In genomic region chr1:227918083-227918700, GRCh38 we compare ENCODE assay signal across 19 cellular contexts. TPM values are rescaled to one million over a fixed set of nuclear protein-coding genes. Genes with fewer than 3 reads are reported as not detected.
DNase-seq lines count a peak whose midpoint lies in the region; ATAC-seq, FAIRE-seq and TF ChIP-seq lines count a peak whose summit lies in the region.
"Had no signal": no experiment of that assay in that cellular context is flagged by ENCODE, and none has a peak within 500 bp of the region (broad histone marks: within the 10 kb centered on the region; RNA-seq: fewer than 3 reads in every experiment).

No MANE protein-coding gene starts in this region.

- ATAC-seq in Right ventricle myocardium inferior (no peak), HCT116 (peak; percentile 48; the same call in 1 of the 2 replicates), GM12878 (no peak)
- ATAC-seq: CD8-positive, alpha-beta T cell had no signal

- H3K27ac ChIP-seq in HCT116 (ENCODE audit: low read depth, low read length) (no peak overlapping the region), GM12878 (ENCODE audit: control insufficient read depth, insufficient read depth) (no peak overlapping the region), neuronal stem cell (replicated peaks; ENCODE audit: low read length) (no peak overlapping the region), prostate gland (no peak overlapping the region)
- H3K27ac ChIP-seq: 22Rv1, GM23248 had no signal

- no peak overlapping the region for H4K91ac ChIP-seq in neuronal stem cell (ENCODE audit: low read depth, low read length, poor library complexity)

- H4K8ac ChIP-seq in neuronal stem cell (ENCODE audit: low read depth, low read length): no peak overlapping the region

- no peak for TF ChIP-seq EP300 in GM12878 (IDR thresholded peaks at IDR 0.05; ENCODE audit: borderline replicate concordance in 1 of 2, control insufficient read depth in 1 of 2, low read depth in 2 of 2, low read length in 2 of 2)

- CTCF ChIA-PET in HCT116 (lab: Charles Lee): no interaction called here
- CTCF ChIA-PET in GM12878 (lab: Yijun Ruan, JAX): no interaction called here

- H3K4me3 ChIP-seq in HCT116 (replicated peaks in 1 of 2; ENCODE audit: low read depth in 1 of 2, low read length in 2 of 2) (no peak overlapping the region), GM12878 (no peak overlapping the region), neuronal stem cell (ENCODE audit: low read length in 2 of 2) (no peak overlapping the region), prostate gland (no peak overlapping the region)
- H3K4me3 ChIP-seq: GM23248 had no signal

- TF ChIP-seq POLR2A in HCT116 (IDR thresholded peaks at IDR 0.05; ENCODE audit: borderline replicate concordance, extremely low read depth, insufficient read depth, insufficient read length) (no peak), GM12878 (IDR thresholded peaks at IDR 0.05; ENCODE audit: low read depth, low read length) (no peak), prostate gland (IDR thresholded peaks at IDR 0.05) (no peak)

- peak overlapping the region; percentile 65 for H2BK120ac ChIP-seq in neuronal stem cell (ENCODE audit: low read depth, low read length)

- H3K9me2 ChIP-seq in HCT116 (ENCODE audit: insufficient read depth): no peaks in the 10 kb centered on the region

- WGBS in GM12878 (ENCODE audit: insufficient coverage, insufficient replicate concordance, low lambda C conversion rate, missing lambda C conversion rate): 0% methylated on average over 2 of the region's 5 CpGs
- no CpG with 5 or more reads among the region's 5 CpGs for WGBS in neuronal stem cell (ENCODE audit: extremely low coverage in 2 of 2, insufficient read length in 2 of 2, insufficient replicate concordance in 1 of 2), 2 donors
- 90% methylated on average over 5 of the region's 5 CpGs for WGBS in prostate gland

- BruUV-seq in HCT116 (replicated peaks; lab: Mats Ljungman, UMichigan) (no TSS peak), GM12878 (replicated peaks; lab: Mats Ljungman, UMichigan) (no TSS peak)

- peaks cover 2% of the 10 kb centered on the region for H3K79me1 ChIP-seq in neuronal stem cell (ENCODE audit: low read depth, low read length)

- H3K4me1 ChIP-seq in HCT116 (ENCODE audit: control insufficient read depth in 1 of 2, insufficient read depth in 2 of 2, low read length in 2 of 2) (peaks cover 11 to 13% of the 10 kb centered on the region in 2 experiments), GM12878 (ENCODE audit: control insufficient read depth, insufficient read depth, low read length) (no peaks in the 10 kb centered on the region), neuronal stem cell (ENCODE audit: control insufficient read depth in 2 of 2, insufficient read depth in 1 of 2, low read depth in 1 of 2, low read length in 2 of 2) (peaks cover 52 to 71% of the 10 kb centered on the region in 2 donors), prostate gland (replicated peaks) (no peaks in the 10 kb centered on the region)

- POLR2A ChIA-PET in HCT116 (lab: Charles Lee) (no interaction called here), GM12878 (lab: Charles Lee) (no interaction called here)

- H3K9me3 ChIP-seq in HCT116 (ENCODE audit: control insufficient read depth in 1 of 2, insufficient read depth in 1 of 2, low read depth in 1 of 2, low read length in 2 of 2) (no peaks in the 10 kb centered on the region), GM12878 (replicated peaks; ENCODE audit: control insufficient read depth, insufficient read depth, low read length) (no peaks in the 10 kb centered on the region), neuronal stem cell (replicated peaks in 1 of 2; ENCODE audit: control insufficient read depth in 2 of 2, insufficient read depth in 1 of 2, low read depth in 1 of 2, low read length in 2 of 2) (peaks cover 0 to 2% of the 10 kb centered on the region in 2 donors), prostate gland (no peaks in the 10 kb centered on the region)

- no peak overlapping the region for H3K4ac ChIP-seq in neuronal stem cell (ENCODE audit: low read length)

- peak; percentile 8 for DNase-seq in Right ventricle myocardium inferior (ENCODE audit: missing footprints)
- DNase-seq in cardiac septum (ENCODE audit: low spot score): no peak
- DNase-seq in HCT116 (ENCODE audit: low read depth, low spot score): no peak
- DNase-seq in GM12878 (ENCODE audit: low read depth, low spot score): no peak
- DNase-seq in neuronal stem cell (ENCODE audit: low spot score): no peak
- DNase-seq in NCI-H2196 treated with DMSO at 0.1 percent for 48 hours (lab: John Stamatoyannopoulos, UW; ENCODE audit: unreplicated experiment): no peak
- no peak for DNase-seq in DMS153 (lab: John Stamatoyannopoulos, UW)
- no peak for DNase-seq in prostate gland (ENCODE audit: low spot score)
- DNase-seq: COR-L47, DMS53, GM23248 had no signal

- RAD21 ChIA-PET in HCT116 (lab: Charles Lee; ENCODE audit: low non-redundant PET in 1 of 2, low total read pairs in 2 of 2, uncharacterized antibody in 2 of 2, unreplicated experiment in 2 of 2): no interaction called here
- RAD21 ChIA-PET in GM12878 (lab: Charles Lee; ENCODE audit: unreplicated experiment): no interaction called here

- H2AK5ac ChIP-seq in neuronal stem cell (ENCODE audit: low read depth, low read length): peak overlapping the region; percentile 98

- H2BK15ac ChIP-seq in neuronal stem cell (ENCODE audit: low read length): peak overlapping the region; percentile 97

- H3K9ac ChIP-seq in HCT116 (ENCODE audit: low read length): no peak overlapping the region
- no peak overlapping the region for H3K9ac ChIP-seq in GM12878 (ENCODE audit: control insufficient read depth, insufficient read depth, low read length)
- no peak overlapping the region for H3K9ac ChIP-seq in neuronal stem cell (ENCODE audit: low read depth, low read length, poor library complexity)
- H3K9ac ChIP-seq: GM23248 had no signal

- in situ Hi-C loops in GM12878 (cut with MboI): no loop called here

- intact Hi-C loops in Right ventricle myocardium inferior (cut with DNase I) (no loop called here), cardiac septum (cut with DNase I) (no loop called here), HCT116 (cut with micrococcal nuclease) (no loop called here), GM12878 (cut with micrococcal nuclease; ENCODE audit: unreplicated experiment) (no loop called here), prostate gland (cut with DNase I) (no loop called here)

- H2AFZ ChIP-seq in HCT116 (ENCODE audit: low read depth, low read length, poor library complexity, severe bottlenecking) (no peak overlapping the region), GM12878 (ENCODE audit: control insufficient read depth, low read depth, low read length) (no peak overlapping the region), neuronal stem cell (ENCODE audit: low read length) (no peak overlapping the region)
- H2AFZ ChIP-seq: GM23248 had no signal

- no peaks in the 10 kb centered on the region for H3K36me3 ChIP-seq in HCT116 (ENCODE audit: control insufficient read depth in 1 of 2, insufficient read depth in 2 of 2, low read length in 2 of 2)
- no peaks in the 10 kb centered on the region for H3K36me3 ChIP-seq in GM12878 (ENCODE audit: control insufficient read depth in 2 of 2, insufficient read depth in 2 of 2, low read length in 1 of 2)
- H3K36me3 ChIP-seq in neuronal stem cell (replicated peaks in 1 of 2; ENCODE audit: control insufficient read depth in 2 of 2, insufficient read depth in 2 of 2, low read length in 2 of 2): peaks cover 0 to 7% of the 10 kb centered on the region in 2 donors
- no peaks in the 10 kb centered on the region for H3K36me3 ChIP-seq in prostate gland

- H2BK12ac ChIP-seq in neuronal stem cell (ENCODE audit: low read length): peak overlapping the region; percentile 76

- H3K79me2 ChIP-seq in HCT116 (ENCODE audit: insufficient read depth, low read length): no peaks in the 10 kb centered on the region
- H3K79me2 ChIP-seq in GM12878 (ENCODE audit: control insufficient read depth, insufficient read depth, low read length): no peaks in the 10 kb centered on the region

- SMC1A ChIA-PET in GM12878 (lab: Charles Lee; ENCODE audit: uncharacterized antibody, unreplicated experiment): interaction anchor here (0.6 kb wide), 1 partner anchor 43 kb away, joined by 6 read pairs; no protein-coding TSS in a partner anchor

- H2BK5ac ChIP-seq in neuronal stem cell (ENCODE audit: low read length): peak overlapping the region; percentile 89

- H3K4me2 ChIP-seq in HCT116 (ENCODE audit: low read length) (no peak overlapping the region), GM12878 (ENCODE audit: control insufficient read depth, insufficient read depth) (no peak overlapping the region), neuronal stem cell (ENCODE audit: insufficient read depth, low read length, poor library complexity, severe bottlenecking) (no peak overlapping the region)

- no peak for FAIRE-seq in GM12878 (lab: Jason Lieb, UNC)
- FAIRE-seq: D721Med, GM18507, H54 had no signal

- TF ChIP-seq RAD21 in HCT116 (IDR thresholded peaks at IDR 0.05; ENCODE audit: low read depth) (no peak), GM12878 (IDR thresholded peaks at IDR 0.05; ENCODE audit: insufficient read depth, low read depth, low read length) (no peak)

- no peak overlapping the region for H3K23ac ChIP-seq in neuronal stem cell (ENCODE audit: low read depth, low read length, poor library complexity)

- H4K20me1 ChIP-seq in HCT116 (ENCODE audit: insufficient read depth): no peaks in the 10 kb centered on the region
- H4K20me1 ChIP-seq in GM12878 (ENCODE audit: control insufficient read depth, insufficient read depth): no peaks in the 10 kb centered on the region

- H3K27me3 ChIP-seq in HCT116 (ENCODE audit: insufficient read depth, low read length) (no peaks in the 10 kb centered on the region), GM12878 (replicated peaks in 1 of 2; ENCODE audit: control insufficient read depth in 2 of 2, insufficient read depth in 2 of 2, low read length in 1 of 2) (no peaks in the 10 kb centered on the region), neuronal stem cell (ENCODE audit: control insufficient read depth in 3 of 3, insufficient read depth in 3 of 3, low read depth in 1 of 3, low read length in 3 of 3) (peaks cover 0 to 4% (median 0%) of the 10 kb centered on the region in 3 experiments), prostate gland (replicated peaks; ENCODE audit: insufficient read depth) (no peaks in the 10 kb centered on the region)

- peak overlapping the region; percentile 86 for H3K18ac ChIP-seq in neuronal stem cell (ENCODE audit: low read length)

- H3K14ac ChIP-seq in neuronal stem cell (ENCODE audit: low read length): no peak overlapping the region

- TF ChIP-seq CTCF in HCT116 (IDR thresholded peaks at IDR 0.05 in 2 of 3, conservative IDR thresholded peaks at IDR 0.05 in 1 of 3; ENCODE audit: borderline replicate concordance in 1 of 3, insufficient read depth in 1 of 3, low read depth in 2 of 3, low read length in 2 of 3) (no peak), GM12878 (IDR thresholded peaks at IDR 0.05 in 2 of 3, conservative IDR thresholded peaks at IDR 0.05 in 1 of 3; ENCODE audit: control insufficient read depth in 2 of 3, extremely low read depth in 1 of 3, insufficient read depth in 1 of 3, low read depth in 3 of 3, low read length in 3 of 3) (no peak), prostate gland (IDR thresholded peaks at IDR 0.05) (no peak)

RNA-seq across cellular contexts. Expression of gene WNT9A, which starts 29.5 kb away (rescaled TPM):
- total RNA-seq in Right ventricle myocardium inferior (0.73 TPM), cardiac septum (6.5 TPM), HCT116 (2021; ENCODE audit: unreplicated experiment) (5.6 TPM), GM12878 (2014; rRNA removed) (not detected in 2 replicates), GM12878 (2014; rRNA removed; fragmentation: Illumina TruSeq; extraction: Trizol) (not detected in 2 replicates), GM12878 (2021) (not detected in 2 replicates), prostate gland (1 to 10 TPM; 1.4 to 2.0 TPM)
- polyA plus RNA-seq in HCT116 (2012): 4.5 and 6.5 TPM in 2 replicates
- total RNA-seq in GM12878 (2013; cell fraction: nucleolus; rRNA removed): not detected in 2 replicates
- not detected for polyA plus RNA-seq in GM12878 (2011; ENCODE audit: low read depth)
- polyA plus RNA-seq in GM12878 (2011; rRNA removed) (not detected in 2 replicates), GM12878 (2014; fragmentation: Illumina TruSeq; extraction: Trizol) (not detected in 2 replicates), GM12878 (2014; fragmentation: Nextera tagmentation; extraction: Ambion mirVana) (not detected), GM12878 (2014; rRNA removed) (not detected in 2 replicates), GM12878 (2016; fragmentation: Nextera tagmentation; extraction: Ambion mirVana) (not detected)
- polyA plus RNA-seq in GM12878 (2011; cell fraction: cytosol; rRNA removed): 0.04 TPM in 1 of 2 replicates, not detected in the other
- polyA plus RNA-seq in GM12878 (2011; cell fraction: nucleus; rRNA removed): not detected in 2 replicates
- 0.04 TPM in 2 replicates for polyA plus RNA-seq in GM12878 (2012)
- not detected in 2 replicates for polyA minus RNA-seq in GM12878 (2011; rRNA and poly(A)+ RNA removed)
- polyA minus RNA-seq in GM12878 (2011; cell fraction: cytosol; rRNA and poly(A)+ RNA removed): not detected in 2 replicates
- not detected in 2 replicates for polyA minus RNA-seq in GM12878 (2011; cell fraction: nucleus; rRNA and poly(A)+ RNA removed)
- 0.61 TPM for polyA plus RNA-seq in neuronal stem cell (2013, experiment 1 of 2)
- 0.69 TPM for polyA plus RNA-seq in neuronal stem cell (2013, experiment 2 of 2)
- total RNA-seq: A673; CD8-positive, alpha-beta T cell; HT-29 had no signal
- polyA plus RNA-seq: CD14-positive monocyte had no signal
